Comparison of ENCODE assay signal across 10 cellular contexts in genomic region chr11:67466962-67467771, GRCh38. TPM values are rescaled to one million over a fixed set of nuclear protein-coding genes. Genes with fewer than 3 reads are reported as not detected.
A peak's percentile ranks its signal among the peaks of the same experiment; 100 is the strongest.
DNase-seq lines count a peak whose midpoint lies in the region; ATAC-seq, FAIRE-seq and TF ChIP-seq lines count a peak whose summit lies in the region.
"Had no signal": no experiment of that assay in that cellular context is flagged by ENCODE, and none has a peak within 500 bp of the region (broad histone marks: within the 10 kb centered on the region; RNA-seq: fewer than 3 reads in every experiment).

No MANE protein-coding gene starts in this region.

- no peaks in the 10 kb centered on the region for H3K27me3 Mint-ChIP-seq in activated naive CD4-positive, alpha-beta T cell treated with anti-CD3 and anti-CD28 coated beads for 36 hours (ENCODE audit: low read depth)
- H3K27me3 Mint-ChIP-seq in activated naive CD8-positive, alpha-beta T cell treated with anti-CD3 and anti-CD28 coated beads, Interleukin-2, amount 10 ng/mL, durations not matched to agents 7 days and 5 days: no peaks in the 10 kb centered on the region
- no peaks in the 10 kb centered on the region for H3K27me3 Mint-ChIP-seq in type B pancreatic cell

- peak overlapping the region in 2 of 3 donors; percentile 62 to 94 for H3K27ac ChIP-seq in right lobe of liver

- no peaks in the 10 kb centered on the region for H3K36me3 ChIP-seq in right lobe of liver

- WGBS in right lobe of liver (ENCODE audit: insufficient coverage, low coverage, low lambda C conversion rate, missing lambda C conversion rate): 68% methylated on average over 9 of the region's 11 CpGs

- no peaks in the 10 kb centered on the region for H3K9me3 ChIP-seq in right lobe of liver

- H3K4me3 ChIP-seq in right lobe of liver: no peak overlapping the region

- peaks cover 33% of the 10 kb centered on the region for H3K4me1 Mint-ChIP-seq in activated naive CD4-positive, alpha-beta T cell treated with anti-CD3 and anti-CD28 coated beads for 36 hours (ENCODE audit: low read depth)
- peaks cover 23% of the 10 kb centered on the region for H3K4me1 Mint-ChIP-seq in activated naive CD8-positive, alpha-beta T cell treated with anti-CD3 and anti-CD28 coated beads, Interleukin-2, amount 10 ng/mL, durations not matched to agents 7 days and 5 days
- H3K4me1 Mint-ChIP-seq in type B pancreatic cell (ENCODE audit: unreplicated experiment): peaks cover 9% of the 10 kb centered on the region

- intact Hi-C loops in activated naive CD4-positive, alpha-beta T cell treated with anti-CD3 and anti-CD28 coated beads for 36 hours (cut with micrococcal nuclease): no loop called here
- intact Hi-C loops in right lobe of liver (cut with DNase I): loop anchor here in 1 of 2 donors (5.0 kb wide), 1 partner anchor 40 kb away; the partner anchor contains the start of genes CDK2AP2 and PITPNM1

- H3K9me3 Mint-ChIP-seq in activated naive CD4-positive, alpha-beta T cell treated with anti-CD3 and anti-CD28 coated beads for 36 hours: no peaks in the 10 kb centered on the region
- H3K9me3 Mint-ChIP-seq in activated naive CD8-positive, alpha-beta T cell treated with anti-CD3 and anti-CD28 coated beads, Interleukin-2, amount 10 ng/mL, durations not matched to agents 7 days and 5 days: no peaks in the 10 kb centered on the region
- no peaks in the 10 kb centered on the region for H3K9me3 Mint-ChIP-seq in type B pancreatic cell

- POLR2A ChIA-PET in activated naive CD8-positive, alpha-beta T cell treated with anti-CD3 and anti-CD28 coated beads, Interleukin-2, amount 10 ng/mL, durations not matched to agents 7 days and 5 days (lab: Charles Lee): interaction anchor here (1.1 to 6.1 kb wide), 12 partner anchors 7 to 205 kb away, joined by 3 to 145 read pairs (median 6); partner anchors contain the start of genes AIP, PPP1CA, PTPRCAP and RAD9A

- FAIRE-seq in frontal cortex (lab: Jason Lieb, UNC): no peak
- FAIRE-seq: islet of Langerhans had no signal

- no peak for TF ChIP-seq POLR2A in right lobe of liver (IDR thresholded peaks at IDR 0.05)

- DNase-seq in activated naive CD4-positive, alpha-beta T cell treated with anti-CD3 and anti-CD28 coated beads for 36 hours: no peak
- no peak for DNase-seq in activated naive CD4-positive, alpha-beta T cell treated with anti-CD3 and anti-CD28 coated beads, Interleukin-2, amount 50 U/mL, for 16 hours
- no peak for DNase-seq in activated naive CD8-positive, alpha-beta T cell treated with anti-CD3 and anti-CD28 coated beads, Interleukin-2, amount 10 ng/mL, durations not matched to agents 7 days and 5 days
- DNase-seq in right lobe of liver: no peak
- DNase-seq in type B pancreatic cell (ENCODE audit: extremely low spot score, unreplicated experiment): no peak
- no peak for DNase-seq in frontal cortex (ENCODE audit: low spot score in 2 of 2)
- no peak for DNase-seq in SW 1271 (lab: John Stamatoyannopoulos, UW)
- no peak for DNase-seq in GM19238 (ENCODE audit: insufficient read length, low spot score)
- DNase-seq: NCI-H1694 had no signal

- peaks cover 5% of the 10 kb centered on the region for H3K36me3 Mint-ChIP-seq in activated naive CD4-positive, alpha-beta T cell treated with anti-CD3 and anti-CD28 coated beads for 36 hours (ENCODE audit: low read depth)
- peaks cover 4% of the 10 kb centered on the region for H3K36me3 Mint-ChIP-seq in activated naive CD8-positive, alpha-beta T cell treated with anti-CD3 and anti-CD28 coated beads, Interleukin-2, amount 10 ng/mL, durations not matched to agents 7 days and 5 days
- H3K36me3 Mint-ChIP-seq in type B pancreatic cell: no peaks in the 10 kb centered on the region

- CTCF ChIA-PET in activated naive CD4-positive, alpha-beta T cell treated with anti-CD3 and anti-CD28 coated beads for 36 hours (lab: Charles Lee): interaction anchor here (1.3 to 3.9 kb wide), 5 partner anchors 19 to 85 kb away, joined by 4 to 20 read pairs (median 6); partner anchors contain the start of genes PITPNM1, PTPRCAP and TBC1D10C

- ATAC-seq in activated naive CD8-positive, alpha-beta T cell treated with anti-CD3 and anti-CD28 coated beads, Interleukin-2, amount 10 ng/mL, durations not matched to agents 7 days and 5 days (ENCODE audit: low read depth): no peak
- ATAC-seq in right lobe of liver: no peak

- TF ChIP-seq CTCF in right lobe of liver (IDR thresholded peaks at IDR 0.05) (no peak), type B pancreatic cell (conservative IDR thresholded peaks at IDR 0.05) (no peak)

- H3K27ac Mint-ChIP-seq in activated naive CD4-positive, alpha-beta T cell treated with anti-CD3 and anti-CD28 coated beads for 36 hours: peak overlapping the region; percentile 83
- H3K27ac Mint-ChIP-seq in activated naive CD8-positive, alpha-beta T cell treated with anti-CD3 and anti-CD28 coated beads, Interleukin-2, amount 10 ng/mL, durations not matched to agents 7 days and 5 days: peak overlapping the region; percentile 81
- H3K27ac Mint-ChIP-seq in type B pancreatic cell: peak overlapping the region; percentile 83

- peaks cover 0 to 39% (median 16%) of the 10 kb centered on the region in 4 donors for H3K4me1 ChIP-seq in right lobe of liver

- H3K4me3 Mint-ChIP-seq in activated naive CD4-positive, alpha-beta T cell treated with anti-CD3 and anti-CD28 coated beads for 36 hours: peak overlapping the region; percentile 80
- H3K4me3 Mint-ChIP-seq in activated naive CD8-positive, alpha-beta T cell treated with anti-CD3 and anti-CD28 coated beads, Interleukin-2, amount 10 ng/mL, durations not matched to agents 7 days and 5 days: peak overlapping the region; percentile 95
- peak overlapping the region; percentile 92 for H3K4me3 Mint-ChIP-seq in type B pancreatic cell

- no peaks in the 10 kb centered on the region for H3K27me3 ChIP-seq in right lobe of liver

RNA-seq across cellular contexts. Expression of gene TMEM134, which starts 1.9 kb away (rescaled TPM):
- total RNA-seq in activated naive CD4-positive, alpha-beta T cell treated with anti-CD3 and anti-CD28 coated beads for 36 hours: 10 to 100 TPM; 52.6 to 56.1 TPM
- 10 to 100 TPM; 63.2 to 69.1 TPM for total RNA-seq in activated naive CD8-positive, alpha-beta T cell treated with anti-CD3 and anti-CD28 coated beads, Interleukin-2, amount 10 ng/mL, durations not matched to agents 7 days and 5 days
- total RNA-seq in right lobe of liver: 100 to 1,000 TPM in 2 of 6 experiments, 10 to 100 TPM in 4; 29.1 to 133 (median 40.9) TPM
- total RNA-seq in type B pancreatic cell (ENCODE audit: low replicate concordance): 41.7 and 46.6 TPM in 2 replicates
- 17.5 TPM for total RNA-seq in frontal cortex

RNA-seq across cellular contexts. Expression of gene CABP4, which starts 12.0 kb away (rescaled TPM):
- total RNA-seq in activated naive CD4-positive, alpha-beta T cell treated with anti-CD3 and anti-CD28 coated beads for 36 hours: 1 to 10 TPM; 1.4 to 2.3 TPM
- total RNA-seq in activated naive CD8-positive, alpha-beta T cell treated with anti-CD3 and anti-CD28 coated beads, Interleukin-2, amount 10 ng/mL, durations not matched to agents 7 days and 5 days: 1 to 10 TPM; 2.8 to 3.0 TPM
- 1 to 10 TPM in 4 of 6 experiments, under 1 TPM in 2; 0.55 to 1.7 (median 1.2) TPM for total RNA-seq in right lobe of liver
- not detected in 2 replicates for total RNA-seq in type B pancreatic cell (ENCODE audit: low replicate concordance)
- not detected for total RNA-seq in frontal cortex

RNA-seq across cellular contexts. Expression of gene GPR152, which starts 14.6 kb away (rescaled TPM):
- not detected for total RNA-seq in activated naive CD4-positive, alpha-beta T cell treated with anti-CD3 and anti-CD28 coated beads for 36 hours
- not detected for total RNA-seq in activated naive CD8-positive, alpha-beta T cell treated with anti-CD3 and anti-CD28 coated beads, Interleukin-2, amount 10 ng/mL, durations not matched to agents 7 days and 5 days
- total RNA-seq in right lobe of liver: not detected
- not detected in 2 replicates for total RNA-seq in type B pancreatic cell (ENCODE audit: low replicate concordance)
- not detected for total RNA-seq in frontal cortex

RNA-seq across cellular contexts. Expression of gene AIP, which starts 15.7 kb away (rescaled TPM):
- total RNA-seq in activated naive CD4-positive, alpha-beta T cell treated with anti-CD3 and anti-CD28 coated beads for 36 hours: 100 to 1,000 TPM; 163 to 166 TPM
- total RNA-seq in activated naive CD8-positive, alpha-beta T cell treated with anti-CD3 and anti-CD28 coated beads, Interleukin-2, amount 10 ng/mL, durations not matched to agents 7 days and 5 days: 100 to 1,000 TPM; 161 to 166 TPM
- 10 to 100 TPM; 20.8 to 33.9 (median 25.7) TPM for total RNA-seq in right lobe of liver
- 32.4 and 47.6 TPM in 2 replicates for total RNA-seq in type B pancreatic cell (ENCODE audit: low replicate concordance)
- total RNA-seq in frontal cortex: 89.3 TPM

RNA-seq across cellular contexts. Expression of gene CORO1B, which starts 23.9 kb away (rescaled TPM):
- total RNA-seq in activated naive CD4-positive, alpha-beta T cell treated with anti-CD3 and anti-CD28 coated beads for 36 hours: 100 to 1,000 TPM; 298 to 305 TPM
- 100 to 1,000 TPM; 168 to 195 TPM for total RNA-seq in activated naive CD8-positive, alpha-beta T cell treated with anti-CD3 and anti-CD28 coated beads, Interleukin-2, amount 10 ng/mL, durations not matched to agents 7 days and 5 days
- 10 to 100 TPM; 28.5 to 58.6 (median 40.4) TPM for total RNA-seq in right lobe of liver
- 77.4 and 90.2 TPM in 2 replicates for total RNA-seq in type B pancreatic cell (ENCODE audit: low replicate concordance)
- total RNA-seq in frontal cortex: 24.1 TPM
